1 cellular context compared by ENCODE assay signal in the genomic region with DNA sequence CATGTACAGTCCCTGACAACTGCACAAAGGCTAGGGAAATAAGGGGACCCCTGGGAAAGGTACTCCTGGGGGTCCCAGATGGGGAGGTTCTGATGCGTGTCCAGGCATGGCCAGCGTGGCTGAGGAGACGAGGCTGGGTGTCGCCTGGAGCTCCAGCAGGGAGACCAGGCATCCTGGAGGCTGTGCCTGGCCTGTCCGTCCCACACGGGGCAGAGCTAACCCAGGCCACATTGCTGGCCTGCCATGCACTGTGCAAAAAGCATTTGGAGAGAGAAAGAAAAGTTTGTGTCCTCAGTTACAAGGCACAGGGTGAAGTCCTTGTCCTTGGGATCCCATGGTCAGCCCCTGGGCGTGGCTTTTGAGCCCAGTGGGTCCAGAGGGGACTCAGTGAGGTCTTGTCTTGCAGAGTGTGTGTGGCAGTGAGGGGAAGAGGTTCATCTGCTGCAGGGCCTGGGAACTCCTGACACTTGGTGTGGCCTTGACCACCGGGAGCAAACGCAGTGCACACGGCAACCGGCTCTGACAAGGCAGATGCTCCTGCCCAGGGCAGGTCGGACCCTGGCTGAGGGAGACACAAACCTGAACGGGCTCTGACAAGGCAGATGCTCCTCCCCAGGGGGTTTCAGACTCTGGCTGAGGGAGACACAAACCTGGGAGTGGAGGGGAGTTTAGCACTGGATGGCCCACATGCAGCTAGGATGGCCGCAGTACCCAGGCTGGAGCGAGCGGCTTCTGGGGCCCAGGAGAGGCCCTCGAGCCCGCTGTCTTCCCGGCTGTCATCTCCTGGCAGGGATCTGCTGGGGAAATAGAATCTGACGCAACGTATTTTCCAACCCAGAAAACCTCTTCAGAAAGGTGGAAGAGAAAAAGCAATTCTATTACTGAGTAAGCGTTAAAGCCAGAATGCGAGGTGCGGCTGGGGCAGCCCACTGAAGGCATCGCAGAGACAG.
TF ChIP-seq lines count a peak whose summit lies in the region.

No MANE protein-coding gene starts in this region.

TF ChIP-seq in HepG2, 621 proteins besides CTCF, POLR2A, EP300 and RAD21 (continued from another document):
- no peak; the same call in 1 of the 2 replicates for TF ChIP-seq ZNF451 (CRISPR knock-in tag; IDR thresholded peaks at IDR 0.05)
- TF ChIP-seq ZNF224 (CRISPR knock-in tag; IDR thresholded peaks at IDR 0.05): no peak; the same call in 1 of the 2 replicates
- no peak for TF ChIP-seq HOXD1 (CRISPR knock-in tag; IDR thresholded peaks at IDR 0.05)
- TF ChIP-seq, protein P1, sequence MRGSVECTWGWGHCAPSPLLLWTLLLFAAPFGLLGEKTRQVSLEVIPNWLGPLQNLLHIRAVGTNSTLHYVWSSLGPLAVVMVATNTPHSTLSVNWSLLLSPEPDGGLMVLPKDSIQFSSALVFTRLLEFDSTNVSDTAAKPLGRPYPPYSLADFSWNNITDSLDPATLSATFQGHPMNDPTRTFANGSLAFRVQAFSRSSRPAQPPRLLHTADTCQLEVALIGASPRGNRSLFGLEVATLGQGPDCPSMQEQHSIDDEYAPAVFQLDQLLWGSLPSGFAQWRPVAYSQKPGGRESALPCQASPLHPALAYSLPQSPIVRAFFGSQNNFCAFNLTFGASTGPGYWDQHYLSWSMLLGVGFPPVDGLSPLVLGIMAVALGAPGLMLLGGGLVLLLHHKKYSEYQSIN (CRISPR knock-in tag; IDR thresholded peaks at IDR 0.05; ENCODE audit: borderline replicate concordance): no peak
- TF ChIP-seq, protein P2, sequence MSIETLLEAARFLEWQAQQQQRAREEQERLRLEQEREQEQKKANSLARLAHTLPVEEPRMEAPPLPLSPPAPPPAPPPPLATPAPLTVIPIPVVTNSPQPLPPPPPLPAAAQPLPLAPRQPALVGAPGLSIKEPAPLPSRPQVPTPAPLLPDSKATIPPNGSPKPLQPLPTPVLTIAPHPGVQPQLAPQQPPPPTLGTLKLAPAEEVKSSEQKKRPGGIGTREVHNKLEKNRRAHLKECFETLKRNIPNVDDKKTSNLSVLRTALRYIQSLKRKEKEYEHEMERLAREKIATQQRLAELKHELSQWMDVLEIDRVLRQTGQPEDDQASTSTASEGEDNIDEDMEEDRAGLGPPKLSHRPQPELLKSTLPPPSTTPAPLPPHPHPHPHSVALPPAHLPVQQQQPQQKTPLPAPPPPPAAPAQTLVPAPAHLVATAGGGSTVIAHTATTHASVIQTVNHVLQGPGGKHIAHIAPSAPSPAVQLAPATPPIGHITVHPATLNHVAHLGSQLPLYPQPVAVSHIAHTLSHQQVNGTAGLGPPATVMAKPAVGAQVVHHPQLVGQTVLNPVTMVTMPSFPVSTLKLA (IDR thresholded peaks at IDR 0.05): no peak
- TF ChIP-seq, protein P3, sequence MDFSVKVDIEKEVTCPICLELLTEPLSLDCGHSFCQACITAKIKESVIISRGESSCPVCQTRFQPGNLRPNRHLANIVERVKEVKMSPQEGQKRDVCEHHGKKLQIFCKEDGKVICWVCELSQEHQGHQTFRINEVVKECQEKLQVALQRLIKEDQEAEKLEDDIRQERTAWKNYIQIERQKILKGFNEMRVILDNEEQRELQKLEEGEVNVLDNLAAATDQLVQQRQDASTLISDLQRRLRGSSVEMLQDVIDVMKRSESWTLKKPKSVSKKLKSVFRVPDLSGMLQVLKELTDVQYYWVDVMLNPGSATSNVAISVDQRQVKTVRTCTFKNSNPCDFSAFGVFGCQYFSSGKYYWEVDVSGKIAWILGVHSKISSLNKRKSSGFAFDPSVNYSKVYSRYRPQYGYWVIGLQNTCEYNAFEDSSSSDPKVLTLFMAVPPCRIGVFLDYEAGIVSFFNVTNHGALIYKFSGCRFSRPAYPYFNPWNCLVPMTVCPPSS (IDR thresholded peaks at IDR 0.05): no peak
- peak; percentile 35; the same call in 1 of the 2 replicates for TF ChIP-seq ZNF749 (CRISPR knock-in tag; IDR thresholded peaks at IDR 0.05; ENCODE audit: borderline replicate concordance)
- TF ChIP-seq, protein P4, sequence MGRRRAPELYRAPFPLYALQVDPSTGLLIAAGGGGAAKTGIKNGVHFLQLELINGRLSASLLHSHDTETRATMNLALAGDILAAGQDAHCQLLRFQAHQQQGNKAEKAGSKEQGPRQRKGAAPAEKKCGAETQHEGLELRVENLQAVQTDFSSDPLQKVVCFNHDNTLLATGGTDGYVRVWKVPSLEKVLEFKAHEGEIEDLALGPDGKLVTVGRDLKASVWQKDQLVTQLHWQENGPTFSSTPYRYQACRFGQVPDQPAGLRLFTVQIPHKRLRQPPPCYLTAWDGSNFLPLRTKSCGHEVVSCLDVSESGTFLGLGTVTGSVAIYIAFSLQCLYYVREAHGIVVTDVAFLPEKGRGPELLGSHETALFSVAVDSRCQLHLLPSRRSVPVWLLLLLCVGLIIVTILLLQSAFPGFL (CRISPR knock-in tag; IDR thresholded peaks at IDR 0.05): no peak
- TF ChIP-seq ETV6 (CRISPR knock-in tag; conservative IDR thresholded peaks at IDR 0.05): no peak
- TF ChIP-seq PAX8 (CRISPR knock-in tag; IDR thresholded peaks at IDR 0.05; ENCODE audit: borderline replicate concordance): no peak
- TF ChIP-seq, protein P5, sequence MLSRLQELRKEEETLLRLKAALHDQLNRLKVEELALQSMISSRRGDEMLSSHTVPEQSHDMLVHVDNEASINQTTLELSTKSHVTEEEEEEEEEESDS (CRISPR knock-in tag; IDR thresholded peaks at IDR 0.05; ENCODE audit: borderline replicate concordance): no peak
- TF ChIP-seq, protein P6, sequence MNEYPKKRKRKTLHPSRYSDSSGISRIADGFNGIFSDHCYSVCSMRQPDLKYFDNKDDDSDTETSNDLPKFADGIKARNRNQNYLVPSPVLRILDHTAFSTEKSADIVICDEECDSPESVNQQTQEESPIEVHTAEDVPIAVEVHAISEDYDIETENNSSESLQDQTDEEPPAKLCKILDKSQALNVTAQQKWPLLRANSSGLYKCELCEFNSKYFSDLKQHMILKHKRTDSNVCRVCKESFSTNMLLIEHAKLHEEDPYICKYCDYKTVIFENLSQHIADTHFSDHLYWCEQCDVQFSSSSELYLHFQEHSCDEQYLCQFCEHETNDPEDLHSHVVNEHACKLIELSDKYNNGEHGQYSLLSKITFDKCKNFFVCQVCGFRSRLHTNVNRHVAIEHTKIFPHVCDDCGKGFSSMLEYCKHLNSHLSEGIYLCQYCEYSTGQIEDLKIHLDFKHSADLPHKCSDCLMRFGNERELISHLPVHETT (CRISPR knock-in tag; conservative IDR thresholded peaks at IDR 0.05): no peak
